In genomic region chr2:241357531-241357930, GRCh38 we compare ENCODE assay signal across 1 cellular context.
TF ChIP-seq lines count a peak whose summit lies in the region.

No MANE protein-coding gene starts in this region.

TF ChIP-seq in K562, 482 proteins besides CTCF, POLR2A, EP300 and RAD21 (continued from another document):
- TF ChIP-seq PTBP1 (IDR thresholded peaks at IDR 0.05; ENCODE audit: low read depth, low read length) (no peak), TAF15 (IDR thresholded peaks at IDR 0.05; ENCODE audit: low read depth, low read length) (no peak), MAFF (IDR thresholded peaks at IDR 0.05; ENCODE audit: low read length) (peak; percentile 92), ZC3H11A (IDR thresholded peaks at IDR 0.05; ENCODE audit: low read depth, low read length) (no peak), ILK (tag; IDR thresholded peaks at IDR 0.05; ENCODE audit: borderline replicate concordance, low read depth) (no peak), ZZZ3 (IDR thresholded peaks at IDR 0.05) (no peak), ZNF316 (IDR thresholded peaks at IDR 0.05) (peak; percentile 96), WHSC1 (IDR thresholded peaks at IDR 0.05; ENCODE audit: low read length) (no peak), BRF1 (IDR thresholded peaks at IDR 0.05; ENCODE audit: borderline replicate concordance, extremely low read depth, insufficient read length) (no peak), C11orf30 (IDR thresholded peaks at IDR 0.05; ENCODE audit: low read depth) (peak; percentile 90), ZBTB2 (IDR thresholded peaks at IDR 0.05) (no peak), PHB (CRISPR knock-in tag; IDR thresholded peaks at IDR 0.05) (no peak), MLLT1 (IDR thresholded peaks at IDR 0.05) (no peak), ELF1 (tag; IDR thresholded peaks at IDR 0.05) (no peak), JUNB (CRISPR knock-in tag; conservative IDR thresholded peaks at IDR 0.05) (no peak), MAFG (tag; conservative IDR thresholded peaks at IDR 0.05) (peak; percentile 85), ZNF77 (CRISPR knock-in tag; IDR thresholded peaks at IDR 0.05) (no peak), KLF10 (CRISPR knock-in tag; IDR thresholded peaks at IDR 0.05) (no peak)
